In genomic region chr3:12191559-12191958, GRCh38 we compare ENCODE assay signal across 1 cellular context.
TF ChIP-seq lines count a peak whose summit lies in the region.

No MANE protein-coding gene starts in this region.

TF ChIP-seq in A549, 52 proteins besides CTCF, POLR2A, EP300 and RAD21 (continued from another document):
- TF ChIP-seq HMGXB4 (CRISPR knock-in tag; IDR thresholded peaks at IDR 0.05; ENCODE audit: borderline replicate concordance): no peak
- TF ChIP-seq PHF8 (IDR thresholded peaks at IDR 0.05; ENCODE audit: borderline replicate concordance, low read depth): no peak
- TF ChIP-seq GATA3 (IDR thresholded peaks at IDR 0.05; ENCODE audit: borderline replicate concordance): no peak
- no peak for TF ChIP-seq ZFP36 (IDR thresholded peaks at IDR 0.05; ENCODE audit: borderline replicate concordance, partially characterized antibody)
- no peak for TF ChIP-seq SMC3 (IDR thresholded peaks at IDR 0.05)
- TF ChIP-seq NPAS2 (CRISPR knock-in tag; IDR thresholded peaks at IDR 0.05; ENCODE audit: borderline replicate concordance): no peak
- no peak for TF ChIP-seq HOXA7 (CRISPR knock-in tag; IDR thresholded peaks at IDR 0.05)
- no peak for TF ChIP-seq NR3C1 (IDR thresholded peaks at IDR 0.05)
- TF ChIP-seq RCOR1 (IDR thresholded peaks at IDR 0.05; ENCODE audit: low read depth, low read length): no peak
